8 cellular contexts compared by ENCODE assay signal in genomic region chr3:150760431-150761200, GRCh38.
A peak's percentile ranks its signal among the peaks of the same experiment; 100 is the strongest.
DNase-seq lines count a peak whose midpoint lies in the region; ATAC-seq and TF ChIP-seq lines count a peak whose summit lies in the region.

No MANE protein-coding gene starts in this region.

- H3K27me3 Mint-ChIP-seq in nephron progenitor cell (ENCODE audit: low read depth, poor library complexity), result no peaks in the 10 kb centered on the region

- DNase-seq in GM12865 (ENCODE audit: low read depth) (peak; percentile 70), NCI-H526 treated with DMSO at 0.1 percent for 48 hours (lab: John Stamatoyannopoulos, UW) (peak; percentile 23), nephron progenitor cell (no peak), NCI-H748 treated with DMSO at 0.1 percent for 48 hours (lab: John Stamatoyannopoulos, UW) (no peak), SW 1271 (lab: John Stamatoyannopoulos, UW) (no peak)
- peak; percentile 32 for DNase-seq in central memory CD4-positive, alpha-beta T cell

- H3K9me3 Mint-ChIP-seq in nephron progenitor cell, result no peaks in the 10 kb centered on the region

- H3K4me3 Mint-ChIP-seq in nephron progenitor cell, result peak overlapping the region; percentile 91

- H3K4me3 ChIP-seq in GM12865 (ENCODE audit: low read depth, low read length), result peak overlapping the region; percentile 96

- H3K36me3 Mint-ChIP-seq in nephron progenitor cell (ENCODE audit: low read depth), result peaks cover 20% of the 10 kb centered on the region

- H3K27ac Mint-ChIP-seq in nephron progenitor cell, result no peak overlapping the region

- TF ChIP-seq CTCF in GM12865 (IDR thresholded peaks at IDR 0.05; ENCODE audit: insufficient read depth, low read depth, low read length, missing control alignments) (no peak), nephron progenitor cell (IDR thresholded peaks at IDR 0.05) (no peak)

- peak; percentile 25 for ATAC-seq in GM21786 (IDR thresholded peaks at IDR 0.05; ENCODE audit: unreplicated experiment)
- ATAC-seq in HG03139 (IDR thresholded peaks at IDR 0.05; ENCODE audit: unreplicated experiment), result no peak

- H3K4me1 Mint-ChIP-seq in nephron progenitor cell, result peaks cover 57% of the 10 kb centered on the region

Comparison
In these comparisons a context has a peak if more than half of its experiments do, and no peak if none do; other contexts are left out.
1. DNase-seq: peak in GM12865 (single experiment), NCI-H526 treated with DMSO at 0.1 percent for 48 hours (single experiment) and central memory CD4-positive, alpha-beta T cell (single experiment); none in nephron progenitor cell (single experiment), NCI-H748 treated with DMSO at 0.1 percent for 48 hours (single experiment) and SW 1271 (0 of 2).